1 cellular context compared by ENCODE assay signal in genomic region chr1:53644909-53645689, GRCh38.
TF ChIP-seq lines count a peak whose summit lies in the region.

No MANE protein-coding gene starts in this region.

TF ChIP-seq in HepG2, 621 proteins besides CTCF, POLR2A, EP300 and RAD21 (continued from another document):
- TF ChIP-seq ZNF691 (CRISPR knock-in tag; IDR thresholded peaks at IDR 0.05; ENCODE audit: borderline replicate concordance, low read depth) (no peak), ZNF670 (CRISPR knock-in tag; IDR thresholded peaks at IDR 0.05; ENCODE audit: borderline replicate concordance) (no peak), ARID4A (CRISPR knock-in tag; IDR thresholded peaks at IDR 0.05; ENCODE audit: borderline replicate concordance) (no peak), NR2F1 (CRISPR knock-in tag; IDR thresholded peaks at IDR 0.05) (no peak), MATR3 (CRISPR knock-in tag; IDR thresholded peaks at IDR 0.05) (no peak), ZNF577 (CRISPR knock-in tag; IDR thresholded peaks at IDR 0.05; ENCODE audit: borderline replicate concordance, low read depth) (no peak), ZNF430 (CRISPR knock-in tag; IDR thresholded peaks at IDR 0.05) (no peak), ZKSCAN5 (CRISPR knock-in tag; IDR thresholded peaks at IDR 0.05) (no peak), ZNF678 (CRISPR knock-in tag; IDR thresholded peaks at IDR 0.05) (no peak), NRL (CRISPR knock-in tag; IDR thresholded peaks at IDR 0.05; ENCODE audit: borderline replicate concordance) (no peak), ZNF772 (CRISPR knock-in tag; IDR thresholded peaks at IDR 0.05) (no peak)
